ENCODE assay signal across 15 cellular contexts in the genomic region with DNA sequence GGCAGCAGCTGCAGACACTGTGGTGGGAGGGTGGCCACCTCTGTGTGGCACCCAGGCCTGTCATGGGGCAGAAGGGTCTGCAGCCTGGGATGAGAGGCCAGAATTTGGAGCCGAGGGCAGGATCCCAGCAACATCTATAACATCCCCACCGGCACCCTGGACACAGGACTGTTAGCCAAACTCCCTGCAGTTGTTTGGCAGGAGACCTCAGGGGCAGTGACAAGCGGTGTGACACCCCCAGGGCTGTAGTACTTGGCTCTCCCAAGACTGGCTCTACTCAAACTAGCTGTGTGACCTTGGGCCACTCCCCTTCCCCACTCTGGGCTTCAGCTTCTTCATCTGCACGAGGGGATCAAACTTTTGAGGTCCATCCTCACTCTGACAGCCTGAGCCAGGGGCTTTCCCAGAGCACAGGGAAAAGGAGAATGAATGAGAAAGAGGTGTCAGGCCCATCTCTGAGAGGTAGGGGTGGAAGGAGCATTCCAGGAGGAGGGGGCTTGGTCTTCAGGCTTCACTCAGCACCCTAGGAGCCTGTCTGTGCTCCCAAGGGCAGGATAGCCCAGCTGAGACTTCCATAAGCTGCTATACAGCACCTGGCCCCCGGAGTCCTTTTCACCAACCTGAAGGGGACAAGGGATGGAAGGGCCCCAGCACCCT.
DNase-seq lines count a peak whose midpoint lies in the region; ATAC-seq and TF ChIP-seq lines count a peak whose summit lies in the region.
"Had no signal": no experiment of that assay in that cellular context is flagged by ENCODE, and none has a peak within 500 bp of the region (broad histone marks: within the 10 kb centered on the region; RNA-seq: fewer than 3 reads in every experiment).

No MANE protein-coding gene starts in this region.

- no peak overlapping the region for H3K4me3 Mint-ChIP-seq in stimulated activated naive CD8-positive, alpha-beta T cell treated with anti-CD3 and anti-CD28 coated beads, Interleukin-15, amount 100 ng/mL, for 72 hours
- no peak overlapping the region for H3K4me3 Mint-ChIP-seq in memory B cell
- H3K4me3 Mint-ChIP-seq in nephron progenitor cell: no peak overlapping the region
- no peak overlapping the region for H3K4me3 Mint-ChIP-seq in HFFc6
- H3K4me3 Mint-ChIP-seq: B cell; CD8-positive, alpha-beta T cell; H9; IgD-negative memory B cell had no signal

- no peak for TF ChIP-seq CTCF in nephron progenitor cell (IDR thresholded peaks at IDR 0.05)
- TF ChIP-seq CTCF in HFFc6 (IDR thresholded peaks at IDR 0.05): no peak

- no peaks in the 10 kb centered on the region for H3K9me3 Mint-ChIP-seq in stimulated activated naive CD8-positive, alpha-beta T cell treated with anti-CD3 and anti-CD28 coated beads, Interleukin-15, amount 100 ng/mL, for 72 hours
- H3K9me3 Mint-ChIP-seq in memory B cell: no peaks in the 10 kb centered on the region
- H3K9me3 Mint-ChIP-seq in nephron progenitor cell: no peaks in the 10 kb centered on the region
- no peaks in the 10 kb centered on the region; the same call in 1 of the 2 replicates for H3K9me3 Mint-ChIP-seq in HFFc6
- H3K9me3 Mint-ChIP-seq: CD8-positive, alpha-beta T cell; H9; IgD-negative memory B cell had no signal

- ATAC-seq in stimulated activated naive CD8-positive, alpha-beta T cell treated with anti-CD3 and anti-CD28 coated beads, Interleukin-15, Interleukin-2, amounts not matched to agents 100 U/mL and 50 U/mL, for 24 hours: peak; percentile 30
- no peak for ATAC-seq in stimulated activated naive CD8-positive, alpha-beta T cell treated with anti-CD3 and anti-CD28 coated beads, Interleukin-15, amount 100 ng/mL, for 72 hours
- ATAC-seq in memory B cell (ENCODE audit: low read depth): no peak
- ATAC-seq: CD8-positive, alpha-beta T cell; HepG2 had no signal

- H3K27me3 Mint-ChIP-seq in stimulated activated naive CD8-positive, alpha-beta T cell treated with anti-CD3 and anti-CD28 coated beads, Interleukin-15, amount 100 ng/mL, for 72 hours: no peaks in the 10 kb centered on the region
- H3K27me3 Mint-ChIP-seq in memory B cell (no peaks in the 10 kb centered on the region), nephron progenitor cell (ENCODE audit: low read depth, poor library complexity) (peaks cover 70% of the 10 kb centered on the region), HFFc6 (ENCODE audit: insufficient read depth) (peaks cover 4% of the 10 kb centered on the region; the same call in 1 of the 2 replicates)
- H3K27me3 Mint-ChIP-seq: B cell, IgD-negative memory B cell had no signal

- intact Hi-C loops in posterior vena cava (cut with DNase I): no loop called here

- H3K36me3 Mint-ChIP-seq in memory B cell (no peaks in the 10 kb centered on the region), nephron progenitor cell (ENCODE audit: low read depth) (no peaks in the 10 kb centered on the region), HFFc6 (ENCODE audit: low read depth) (no peaks in the 10 kb centered on the region; the same call in 1 of the 2 replicates)
- H3K36me3 Mint-ChIP-seq: CD8-positive, alpha-beta T cell; IgD-negative memory B cell had no signal

- H3K4me1 Mint-ChIP-seq in stimulated activated naive CD8-positive, alpha-beta T cell treated with anti-CD3 and anti-CD28 coated beads, Interleukin-15, amount 100 ng/mL, for 72 hours: no peaks in the 10 kb centered on the region
- peaks cover 17% of the 10 kb centered on the region for H3K4me1 Mint-ChIP-seq in memory B cell
- H3K4me1 Mint-ChIP-seq in nephron progenitor cell: no peaks in the 10 kb centered on the region
- peaks cover 30% of the 10 kb centered on the region for H3K4me1 Mint-ChIP-seq in HFFc6 (ENCODE audit: low read depth)

- no peak for DNase-seq in stimulated activated naive CD8-positive, alpha-beta T cell treated with anti-CD3 and anti-CD28 coated beads, Interleukin-15, Interleukin-2, amounts not matched to agents 100 U/mL and 50 U/mL, for 24 hours
- DNase-seq in stimulated activated naive CD8-positive, alpha-beta T cell treated with anti-CD3 and anti-CD28 coated beads, Interleukin-15, amount 100 ng/mL, for 72 hours: no peak
- DNase-seq in memory B cell (ENCODE audit: low spot score in 2 of 2) (no peak), posterior vena cava (ENCODE audit: low spot score) (peak; percentile 46), nephron progenitor cell (no peak), HFFc6 (no peak)
- DNase-seq: Calu3; CD8-positive, alpha-beta T cell; DMS79 treated with DMSO at 0.1 percent for 48 hours; GF-D8; GM23248; H9 had no signal

- no peak overlapping the region for H3K27ac Mint-ChIP-seq in stimulated activated naive CD8-positive, alpha-beta T cell treated with anti-CD3 and anti-CD28 coated beads, Interleukin-15, amount 100 ng/mL, for 72 hours
- H3K27ac Mint-ChIP-seq in memory B cell: peak overlapping the region; percentile 92
- H3K27ac Mint-ChIP-seq in nephron progenitor cell: no peak overlapping the region
- H3K27ac Mint-ChIP-seq in HFFc6: no peak overlapping the region
- H3K27ac Mint-ChIP-seq: B cell; CD8-positive, alpha-beta T cell; H9 had no signal
